ENCODE assay signal across 11 cellular contexts in genomic region chr1:39507230-39507928, GRCh38. TPM values are rescaled to one million over a fixed set of nuclear protein-coding genes. Genes with fewer than 3 reads are reported as not detected.
DNase-seq lines count a peak whose midpoint lies in the region; ATAC-seq and TF ChIP-seq lines count a peak whose summit lies in the region.
"Had no signal": no experiment of that assay in that cellular context is flagged by ENCODE, and none has a peak within 500 bp of the region (broad histone marks: within the 10 kb centered on the region; RNA-seq: fewer than 3 reads in every experiment).

No MANE protein-coding gene starts in this region.

- H3K4me3 ChIP-seq in spleen = no peak overlapping the region
- H3K4me3 ChIP-seq: left lung had no signal

- TF ChIP-seq POLR2A in spleen (IDR thresholded peaks at IDR 0.05) = no peak

- H3K9me3 ChIP-seq in spleen = no peaks in the 10 kb centered on the region
- H3K9me3 ChIP-seq: left lung had no signal

- H3K27ac ChIP-seq in spleen = no peak overlapping the region
- H3K27ac ChIP-seq: left lung had no signal

- no peaks in the 10 kb centered on the region for H3K36me3 ChIP-seq in spleen
- H3K36me3 ChIP-seq: left lung had no signal

- peaks cover 26% of the 10 kb centered on the region for H3K4me1 Mint-ChIP-seq in endothelial cell (ENCODE audit: unreplicated experiment)
- H3K4me1 Mint-ChIP-seq in activated naive CD8-positive, alpha-beta T cell treated with anti-CD3 and anti-CD28 coated beads for 36 hours = peaks cover 10% of the 10 kb centered on the region

- H3K4me3 Mint-ChIP-seq in endothelial cell (ENCODE audit: unreplicated experiment) = peak overlapping the region; percentile 51
- H3K4me3 Mint-ChIP-seq in activated naive CD8-positive, alpha-beta T cell treated with anti-CD3 and anti-CD28 coated beads for 36 hours = no peak overlapping the region
- H3K4me3 Mint-ChIP-seq: effector memory CD8-positive, alpha-beta T cell; T-helper 1 cell treated with Interleukin-12 subunit alpha and Interleukin-12 subunit beta and Interleukin-4 antibody, amounts not matched to agents 30 μg/mL and 1 μg/mL, for 36 hours had no signal

- H3K36me3 Mint-ChIP-seq in endothelial cell (ENCODE audit: low read depth, unreplicated experiment) = no peaks in the 10 kb centered on the region
- no peaks in the 10 kb centered on the region for H3K36me3 Mint-ChIP-seq in activated naive CD8-positive, alpha-beta T cell treated with anti-CD3 and anti-CD28 coated beads for 36 hours

- H3K27me3 ChIP-seq in spleen (replicated peaks in 1 of 7) = no peaks in the 10 kb centered on the region

- peaks cover 5 to 35% (median 17%) of the 10 kb centered on the region in 6 donors for H3K4me1 ChIP-seq in spleen

- 84 to 92% (median 85%) methylated on average over 10 to 14 of the region's 14 CpGs for WGBS in spleen, 5 donors

- DNase-seq in NCI-H1092 treated with DMSO at 0.1 percent for 48 hours (lab: John Stamatoyannopoulos, UW) (peak; percentile 16), NCI-H1092 (lab: John Stamatoyannopoulos, UW) (no peak), NCI-H510A treated with DMSO at 0.1 percent for 48 hours (lab: John Stamatoyannopoulos, UW) (peak; percentile 96), endothelial cell (ENCODE audit: low spot score) (peak; percentile 41), spleen (peak; percentile 57), NAMALWA (ENCODE audit: low spot score) (no peak)
- DNase-seq in activated naive CD8-positive, alpha-beta T cell treated with anti-CD3 and anti-CD28 coated beads for 36 hours = no peak
- DNase-seq: effector memory CD8-positive, alpha-beta T cell; left lung had no signal

- H3K27ac Mint-ChIP-seq in endothelial cell (ENCODE audit: unreplicated experiment) = no peak overlapping the region
- no peak overlapping the region for H3K27ac Mint-ChIP-seq in activated naive CD8-positive, alpha-beta T cell treated with anti-CD3 and anti-CD28 coated beads for 36 hours
- H3K27ac Mint-ChIP-seq: T-helper 1 cell treated with Interleukin-12 subunit alpha and Interleukin-12 subunit beta and Interleukin-4 antibody, amounts not matched to agents 30 μg/mL and 1 μg/mL, for 36 hours had no signal

- H3K27me3 Mint-ChIP-seq in endothelial cell (ENCODE audit: unreplicated experiment) = peaks cover 4% of the 10 kb centered on the region
- H3K27me3 Mint-ChIP-seq in activated naive CD8-positive, alpha-beta T cell treated with anti-CD3 and anti-CD28 coated beads for 36 hours = peaks cover 4% of the 10 kb centered on the region

- no peaks in the 10 kb centered on the region for H3K9me3 Mint-ChIP-seq in endothelial cell (ENCODE audit: unreplicated experiment)
- H3K9me3 Mint-ChIP-seq in activated naive CD8-positive, alpha-beta T cell treated with anti-CD3 and anti-CD28 coated beads for 36 hours = no peaks in the 10 kb centered on the region
- H3K9me3 Mint-ChIP-seq: effector memory CD8-positive, alpha-beta T cell; T-helper 1 cell treated with Interleukin-12 subunit alpha and Interleukin-12 subunit beta and Interleukin-4 antibody, amounts not matched to agents 30 μg/mL and 1 μg/mL, for 36 hours had no signal

- ATAC-seq in HG03159 (IDR thresholded peaks at IDR 0.05; ENCODE audit: unreplicated experiment) = no peak
- ATAC-seq: effector memory CD8-positive, alpha-beta T cell; left lung had no signal

- intact Hi-C loops in spleen (cut with DNase I; ENCODE audit: low total_unique reads) = no loop called here

- TF ChIP-seq CTCF in endothelial cell (IDR thresholded peaks at IDR 0.05; ENCODE audit: unreplicated experiment) (no peak), spleen (IDR thresholded peaks at IDR 0.05 in 8 of 11, conservative IDR thresholded peaks at IDR 0.05 in 3 of 11) (peak in 1 of 11 experiments; percentile 9)

RNA-seq across cellular contexts. Expression of gene BMP8A, which starts 15.9 kb away (rescaled TPM):
- total RNA-seq in endothelial cell (ENCODE audit: unreplicated experiment) (not detected), spleen (1 to 10 TPM in 6 of 7 donors, under 1 TPM in 1; 0.79 to 2.8 (median 2.2) TPM)
- under 1 TPM in 2 of 3 donors, not detected in 1; 0.06 to 0.08 TPM for polyA plus RNA-seq in spleen
- under 1 TPM; 0.14 to 0.16 TPM for total RNA-seq in activated naive CD8-positive, alpha-beta T cell treated with anti-CD3 and anti-CD28 coated beads for 36 hours

Comparison
In these comparisons a context has a peak if more than half of its experiments do, and no peak if none do; other contexts are left out.
1. DNase-seq: peak in NCI-H1092 treated with DMSO at 0.1 percent for 48 hours (single experiment), NCI-H510A treated with DMSO at 0.1 percent for 48 hours (single experiment), endothelial cell (single experiment) and spleen (single experiment); none in NCI-H1092 (single experiment), activated naive CD8-positive, alpha-beta T cell treated with anti-CD3 and anti-CD28 coated beads for 36 hours (single experiment) and NAMALWA (single experiment).